14 cellular contexts compared by ENCODE assay signal in genomic region chr2:191870744-191871143, GRCh38. TPM values are rescaled to one million over a fixed set of nuclear protein-coding genes. Genes with fewer than 3 reads are reported as not detected.
DNase-seq lines count a peak whose midpoint lies in the region; ATAC-seq and TF ChIP-seq lines count a peak whose summit lies in the region.
"Had no signal": no experiment of that assay in that cellular context is flagged by ENCODE, and none has a peak within 500 bp of the region (broad histone marks: within the 10 kb centered on the region; RNA-seq: fewer than 3 reads in every experiment).

No MANE protein-coding gene starts in this region.

- H3K27me3 Mint-ChIP-seq in chondrocyte (ENCODE audit: low read depth) (no peaks in the 10 kb centered on the region), osteocyte (ENCODE audit: unreplicated experiment) (no peaks in the 10 kb centered on the region)
- H3K27me3 Mint-ChIP-seq in stimulated activated naive CD8-positive, alpha-beta T cell treated with anti-CD3 and anti-CD28 coated beads, Interleukin-15, amount 100 ng/mL, for 72 hours, result peaks cover 8% of the 10 kb centered on the region

- peak; percentile 35 for TF ChIP-seq CTCF in chondrocyte (IDR thresholded peaks at IDR 0.05)
- TF ChIP-seq CTCF in osteocyte (IDR thresholded peaks at IDR 0.05), result peak; percentile 20

- H3K4me3 Mint-ChIP-seq in chondrocyte (ENCODE audit: unreplicated experiment) (no peak overlapping the region), osteocyte (ENCODE audit: unreplicated experiment) (no peak overlapping the region)
- H3K4me3 Mint-ChIP-seq in stimulated activated naive CD8-positive, alpha-beta T cell treated with anti-CD3 and anti-CD28 coated beads, Interleukin-15, amount 100 ng/mL, for 72 hours, result no peak overlapping the region
- H3K4me3 Mint-ChIP-seq: activated T-helper 1 cell treated with anti-CD3 and anti-CD28 coated beads, Interleukin-12 subunit alpha, Interleukin-12 subunit beta, Interleukin-2, Interleukin-4 antibody, amounts not matched to agents 30 ng/mL and 10 ng/mL and 1 ng/mL, durations not matched to agents 14 hours and 24 hours and 36 hours had no signal

- no peak for ATAC-seq in stimulated activated naive CD8-positive, alpha-beta T cell treated with anti-CD3 and anti-CD28 coated beads, Interleukin-15, amount 100 ng/mL, for 72 hours
- ATAC-seq: heart left ventricle, left colon had no signal

- DNase-seq in NCI-H82 (lab: John Stamatoyannopoulos, UW), result peak; percentile 43
- DNase-seq in NCI-H82 treated with DMSO at 0.1 percent for 48 hours (lab: John Stamatoyannopoulos, UW; ENCODE audit: unreplicated experiment), result no peak
- peak; percentile 51 for DNase-seq in NCI-H2227 (lab: John Stamatoyannopoulos, UW; ENCODE audit: unreplicated experiment)
- DNase-seq in chondrocyte (ENCODE audit: low spot score), result no peak
- DNase-seq in osteocyte (ENCODE audit: extremely low spot score, unreplicated experiment), result no peak
- no peak for DNase-seq in stimulated activated naive CD8-positive, alpha-beta T cell treated with anti-CD3 and anti-CD28 coated beads, Interleukin-15, amount 100 ng/mL, for 72 hours
- DNase-seq in NCI-H2107 (lab: John Stamatoyannopoulos, UW), result no peak
- no peak for DNase-seq in HK-2 (ENCODE audit: unreplicated experiment)
- DNase-seq: activated CD4-positive, alpha-beta T cell treated with anti-CD3 and anti-CD28 coated beads, Interleukin-2, amount 50 U/mL, for 4 hours; heart left ventricle; left colon; NCI-H2029 treated with DMSO at 0.1 percent for 48 hours had no signal

- H3K4me1 Mint-ChIP-seq in chondrocyte (ENCODE audit: low read depth) (peaks cover 39% of the 10 kb centered on the region), osteocyte (ENCODE audit: unreplicated experiment) (peaks cover 46% of the 10 kb centered on the region)
- H3K4me1 Mint-ChIP-seq in stimulated activated naive CD8-positive, alpha-beta T cell treated with anti-CD3 and anti-CD28 coated beads, Interleukin-15, amount 100 ng/mL, for 72 hours, result no peaks in the 10 kb centered on the region

- H3K9me3 Mint-ChIP-seq in chondrocyte (ENCODE audit: low read depth) (no peaks in the 10 kb centered on the region), osteocyte (ENCODE audit: unreplicated experiment) (no peaks in the 10 kb centered on the region)
- H3K9me3 Mint-ChIP-seq in stimulated activated naive CD8-positive, alpha-beta T cell treated with anti-CD3 and anti-CD28 coated beads, Interleukin-15, amount 100 ng/mL, for 72 hours, result no peaks in the 10 kb centered on the region
- H3K9me3 Mint-ChIP-seq: activated T-helper 1 cell treated with anti-CD3 and anti-CD28 coated beads, Interleukin-12 subunit alpha, Interleukin-12 subunit beta, Interleukin-2, Interleukin-4 antibody, amounts not matched to agents 30 ng/mL and 10 ng/mL and 1 ng/mL, durations not matched to agents 14 hours and 24 hours and 36 hours had no signal

- H3K27ac Mint-ChIP-seq in chondrocyte (ENCODE audit: unreplicated experiment) (no peak overlapping the region), osteocyte (ENCODE audit: unreplicated experiment) (no peak overlapping the region)
- no peak overlapping the region for H3K27ac Mint-ChIP-seq in stimulated activated naive CD8-positive, alpha-beta T cell treated with anti-CD3 and anti-CD28 coated beads, Interleukin-15, amount 100 ng/mL, for 72 hours
- H3K27ac Mint-ChIP-seq: activated T-helper 1 cell treated with anti-CD3 and anti-CD28 coated beads, Interleukin-12 subunit alpha, Interleukin-12 subunit beta, Interleukin-2, Interleukin-4 antibody, amounts not matched to agents 30 ng/mL and 10 ng/mL and 1 ng/mL, durations not matched to agents 14 hours and 24 hours and 36 hours had no signal

- no peaks in the 10 kb centered on the region for H3K36me3 Mint-ChIP-seq in chondrocyte (ENCODE audit: low read depth)
- peaks cover 1% of the 10 kb centered on the region for H3K36me3 Mint-ChIP-seq in osteocyte (ENCODE audit: unreplicated experiment)

RNA-seq across cellular contexts. Expression of gene CAVIN2, which starts 23.9 kb away (rescaled TPM):
- total RNA-seq in chondrocyte, result 1.8 to 5.7 TPM (median 2.2 TPM) in 3 replicates
- 5.3 and 6.6 TPM in 2 replicates for total RNA-seq in osteocyte
- total RNA-seq: activated T-helper 1 cell treated with anti-CD3 and anti-CD28 coated beads, Interleukin-12 subunit alpha, Interleukin-12 subunit beta, Interleukin-2, Interleukin-4 antibody, amounts not matched to agents 30 ng/mL and 10 ng/mL and 1 ng/mL, durations not matched to agents 14 hours and 24 hours and 36 hours; T-helper 2 cell treated with Interferon-gamma antibody and Interleukin-4, amounts not matched to agents 100 ng/mL and 5 ng/mL, for 36 hours had no signal

Comparison
In these comparisons a context has a peak if more than half of its experiments do, and no peak if none do; other contexts are left out.
1. DNase-seq: peak in NCI-H82 (single experiment) and NCI-H2227 (single experiment); none in NCI-H82 treated with DMSO at 0.1 percent for 48 hours (single experiment), chondrocyte (single experiment), osteocyte (single experiment), stimulated activated naive CD8-positive, alpha-beta T cell treated with anti-CD3 and anti-CD28 coated beads, Interleukin-15, amount 100 ng/mL, for 72 hours (0 of 2), NCI-H2107 (single experiment) and HK-2 (single experiment).